Comparison of ENCODE assay signal across 8 cellular contexts in genomic region chr1:84365225-84366221, GRCh38. TPM values are rescaled to one million over a fixed set of nuclear protein-coding genes. Genes with fewer than 3 reads are reported as not detected.
DNase-seq lines count a peak whose midpoint lies in the region; ATAC-seq and TF ChIP-seq lines count a peak whose summit lies in the region.
"Had no signal": no experiment of that assay in that cellular context is flagged by ENCODE, and none has a peak within 500 bp of the region (broad histone marks: within the 10 kb centered on the region; RNA-seq: fewer than 3 reads in every experiment).

No MANE protein-coding gene starts in this region.

- H4K20me1 ChIP-seq in GM23248 (ENCODE audit: insufficient read depth), result no peaks in the 10 kb centered on the region
- H4K20me1 ChIP-seq in OCI-LY1 (ENCODE audit: insufficient read depth, low read length), result no peaks in the 10 kb centered on the region
- no peaks in the 10 kb centered on the region for H4K20me1 ChIP-seq in smooth muscle cell (ENCODE audit: low read depth)

- DNase-seq in GM23248, result peak; percentile 95
- no peak for DNase-seq in smooth muscle cell (lab: John Stamatoyannopoulos, UW; ENCODE audit: unreplicated experiment)
- no peak for DNase-seq in putamen (ENCODE audit: low spot score)
- DNase-seq in NCI-H774 (lab: John Stamatoyannopoulos, UW), result no peak

- in situ Hi-C loops in GM23248 (cut with MboI), result no loop called here

- H3K4me3 ChIP-seq in GM23248 (no peak overlapping the region), OCI-LY1 (ENCODE audit: low read depth, low read length, poor library complexity, severe bottlenecking) (no peak overlapping the region), duodenal mucosa (ENCODE audit: low read depth in 1 of 2, low read length in 2 of 2) (no peak overlapping the region), smooth muscle cell (no peak overlapping the region)
- H3K4me3 ChIP-seq: SK-N-MC had no signal

- H3K79me2 ChIP-seq in GM23248 (ENCODE audit: insufficient read depth), result no peaks in the 10 kb centered on the region
- no peaks in the 10 kb centered on the region for H3K79me2 ChIP-seq in OCI-LY1 (ENCODE audit: insufficient read depth, low read length)
- no peaks in the 10 kb centered on the region for H3K79me2 ChIP-seq in smooth muscle cell (ENCODE audit: low read depth)

- no peak overlapping the region for H3K9ac ChIP-seq in GM23248
- no peak overlapping the region for H3K9ac ChIP-seq in OCI-LY1 (ENCODE audit: low read length)
- no peak overlapping the region for H3K9ac ChIP-seq in duodenal mucosa (ENCODE audit: low read depth in 1 of 2, low read length in 2 of 2)
- H3K9ac ChIP-seq in smooth muscle cell (ENCODE audit: low read depth), result peak overlapping the region; percentile 29

- H3K4me2 ChIP-seq in GM23248 (ENCODE audit: unreplicated experiment) (peak overlapping the region; percentile 55), OCI-LY1 (ENCODE audit: low read length) (no peak overlapping the region; the same call in 1 of the 2 replicates), smooth muscle cell (peak overlapping the region; percentile 49)

- 31 to 33% methylated on average over 3 of the region's 3 CpGs for whole genome bisulfite sequencing in GM23248 (ENCODE audit: low coverage in 1 of 2, low lambda C conversion rate in 2 of 2, missing lambda C conversion rate in 2 of 2), 2 experiments
- WGBS in smooth muscle cell (ENCODE audit: low lambda C conversion rate), result 33% methylated on average over 3 of the region's 3 CpGs

- H3K36me3 ChIP-seq in GM23248 (ENCODE audit: low read depth), result no peaks in the 10 kb centered on the region
- H3K36me3 ChIP-seq in OCI-LY1 (ENCODE audit: insufficient read depth, low read length), result no peaks in the 10 kb centered on the region
- no peaks in the 10 kb centered on the region for H3K36me3 ChIP-seq in duodenal mucosa (ENCODE audit: control insufficient read depth in 1 of 2, insufficient read depth in 2 of 2, low read length in 2 of 2)
- no peaks in the 10 kb centered on the region for H3K36me3 ChIP-seq in smooth muscle cell (ENCODE audit: low read depth)

- H3F3A ChIP-seq in GM23248 (ENCODE audit: insufficient read depth), result peaks cover 30% of the 10 kb centered on the region
- H3F3A ChIP-seq in OCI-LY1 (ENCODE audit: insufficient read depth, low read length), result no peaks in the 10 kb centered on the region
- no peaks in the 10 kb centered on the region for H3F3A ChIP-seq in smooth muscle cell (ENCODE audit: low read depth)

- H3K9me3 ChIP-seq in GM23248 (ENCODE audit: low read depth) (no peaks in the 10 kb centered on the region), OCI-LY1 (ENCODE audit: low read length) (no peaks in the 10 kb centered on the region), duodenal mucosa (ENCODE audit: control insufficient read depth in 1 of 2, low read length in 2 of 2) (no peaks in the 10 kb centered on the region), smooth muscle cell (replicated peaks; ENCODE audit: low read depth) (no peaks in the 10 kb centered on the region)

- H3K9me2 ChIP-seq in GM23248 (ENCODE audit: insufficient read depth) (no peaks in the 10 kb centered on the region), OCI-LY1 (ENCODE audit: low read depth, low read length) (no peaks in the 10 kb centered on the region)

- H3K27me3 ChIP-seq in GM23248 (replicated peaks; ENCODE audit: insufficient read depth) (no peaks in the 10 kb centered on the region), OCI-LY1 (ENCODE audit: insufficient read depth, low read length) (no peaks in the 10 kb centered on the region), duodenal mucosa (ENCODE audit: control insufficient read depth in 1 of 2, insufficient read depth in 2 of 2, low read length in 2 of 2) (no peaks in the 10 kb centered on the region), smooth muscle cell (ENCODE audit: low read depth) (no peaks in the 10 kb centered on the region)

- peak overlapping the region; percentile 47 for H3K27ac ChIP-seq in GM23248
- no peak overlapping the region for H3K27ac ChIP-seq in OCI-LY1 (ENCODE audit: low read depth, low read length, poor library complexity, severe bottlenecking)
- H3K27ac ChIP-seq in duodenal mucosa (ENCODE audit: low read depth, low read length), result peak overlapping the region; percentile 26
- H3K27ac ChIP-seq in smooth muscle cell (ENCODE audit: low read depth), result peak overlapping the region; percentile 83
- H3K27ac ChIP-seq: SK-N-MC had no signal

- no peak for TF ChIP-seq CTCF in OCI-LY1 (IDR thresholded peaks at IDR 0.05; ENCODE audit: low read length)
- TF ChIP-seq CTCF in smooth muscle cell (IDR thresholded peaks at IDR 0.05; ENCODE audit: borderline replicate concordance, insufficient read depth, poor library complexity, severe bottlenecking), result no peak

- peaks cover 30% of the 10 kb centered on the region for H3K4me1 ChIP-seq in GM23248 (ENCODE audit: insufficient read depth)
- peaks cover 16% of the 10 kb centered on the region for H3K4me1 ChIP-seq in OCI-LY1 (ENCODE audit: insufficient read depth, low read length, severe bottlenecking)
- peaks cover 6 to 12% of the 10 kb centered on the region in 2 donors for H3K4me1 ChIP-seq in duodenal mucosa (ENCODE audit: control insufficient read depth in 1 of 2, insufficient read depth in 2 of 2, low read length in 2 of 2)
- H3K4me1 ChIP-seq in smooth muscle cell (ENCODE audit: low read depth), result peaks cover 3% of the 10 kb centered on the region

- no peak for ATAC-seq in GM19397 (IDR thresholded peaks at IDR 0.05; ENCODE audit: unreplicated experiment)

- H2AFZ ChIP-seq in GM23248, result no peak overlapping the region
- H2AFZ ChIP-seq in OCI-LY1 (ENCODE audit: low read length), result peak overlapping the region; percentile 51; the same call in 1 of the 2 replicates
- H2AFZ ChIP-seq in smooth muscle cell (ENCODE audit: low read depth), result peak overlapping the region; percentile 0

RNA-seq across cellular contexts. Expression of gene DNASE2B, which starts 32.8 kb away (rescaled TPM):
- not detected in 2 replicates for total RNA-seq in GM23248 (2014; rRNA removed; shearing (Covaris generic))
- polyA plus RNA-seq in GM23248 (2016; fragmentation: Nextera tagmentation; extraction: Ambion mirVana), result not detected in 2 replicates
- total RNA-seq in smooth muscle cell, result not detected in 2 replicates
- polyA plus RNA-seq in smooth muscle cell, result not detected in 2 replicates
